ENCODE assay signal across 25 cellular contexts in genomic region chr13:85738696-85739320, GRCh38.
"Had no signal": no experiment of that assay in that cellular context is flagged by ENCODE, and none has a peak within 500 bp of the region (broad histone marks: within the 10 kb centered on the region; RNA-seq: fewer than 3 reads in every experiment).

No MANE protein-coding gene starts in this region.

- H3K27me3 ChIP-seq: colonic mucosa, ovary, sigmoid colon, upper lobe of right lung had no signal

- H3K27ac ChIP-seq: colonic mucosa, ovary, psoas muscle, sigmoid colon, upper lobe of right lung, VCaP had no signal

- FAIRE-seq: kidney, small intestine, TTC549 had no signal

- DNase-seq: activated CD4-positive, alpha-beta memory T cell treated with anti-CD3 and anti-CD28 coated beads for 36 hours; activated CD4-positive, alpha-beta T cell treated with anti-CD3 and anti-CD28 coated beads, Interleukin-2, amount 10 ng/mL, durations not matched to agents 24 days and 14 days; activated CD4-positive, CD25-positive, alpha-beta regulatory T cell treated with anti-CD3 and anti-CD28 coated beads, Interleukin-2, amount 50 U/mL, for 72 hours; activated CD8-positive, alpha-beta memory T cell treated with anti-CD3 and anti-CD28 coated beads, Interleukin-2, amount 50 U/mL, for 4 hours; activated gamma-delta T cell treated with Interleukin-2 at 50 U/mL for 16 hours; activated naive CD4-positive, alpha-beta T cell treated with anti-CD3 and anti-CD28 coated beads, Interleukin-2, amount 50 U/mL, for 16 hours; activated T-cell treated with anti-CD3 and anti-CD28 coated beads, Interleukin-2, amount 50 U/mL, for 24 hours; colonic mucosa; effector CD8-positive, alpha-beta T cell; head of caudate nucleus; hippocampal formation; kidney; left colon; midbrain; naive thymus-derived CD4-positive, alpha-beta T cell; ovary; psoas muscle; sigmoid colon; small intestine; stimulated activated CD4-positive, alpha-beta T cell treated with anti-CD3 and anti-CD28 coated beads, Interleukin-4, amount 100 ng/mL, for 24 hours; substantia nigra; T-helper 9 cell; upper lobe of right lung had no signal

- H3K4me1 ChIP-seq: colonic mucosa, psoas muscle, sigmoid colon, upper lobe of right lung had no signal

- H3K36me3 ChIP-seq: colonic mucosa, ovary, sigmoid colon, upper lobe of right lung had no signal

- H3K9me3 ChIP-seq: colonic mucosa, ovary, psoas muscle, sigmoid colon, upper lobe of right lung had no signal

- H3K4me3 ChIP-seq: colonic mucosa, ovary, psoas muscle, sigmoid colon, upper lobe of right lung had no signal
